In genomic region chr1:25116832-25117231, GRCh38 we compare ENCODE assay signal across 24 cellular contexts.
"Had no signal": no experiment of that assay in that cellular context is flagged by ENCODE, and none has a peak within 500 bp of the region (broad histone marks: within the 10 kb centered on the region; RNA-seq: fewer than 3 reads in every experiment).

No MANE protein-coding gene starts in this region.

- ATAC-seq: effector memory CD8-positive, alpha-beta T cell; gastrocnemius medialis; gastroesophageal sphincter; heart left ventricle; heart right ventricle had no signal

- H3K36me3 ChIP-seq: colonic mucosa, esophagus muscularis mucosa, esophagus squamous epithelium, gastrocnemius medialis, gastroesophageal sphincter, heart left ventricle, heart right ventricle had no signal

- H3K27me3 ChIP-seq: colonic mucosa had no signal

- DNase-seq: cortex of kidney; dorsolateral prefrontal cortex; effector CD4-positive, alpha-beta T cell; effector CD8-positive, alpha-beta T cell; effector memory CD4-positive, alpha-beta T cell; effector memory CD8-positive, alpha-beta T cell; esophagus squamous epithelium; foreskin fibroblast; foreskin melanocyte; gastrocnemius medialis; glutamatergic neuron; head of caudate nucleus; heart left ventricle; heart right ventricle had no signal

- H3K4me1 ChIP-seq: colonic mucosa, esophagus muscularis mucosa, esophagus squamous epithelium, foreskin keratinocyte, gastrocnemius medialis, gastroesophageal sphincter, heart left ventricle had no signal

- FAIRE-seq: colon, endometrium, endothelial cell of umbilical vein, frontal cortex had no signal

- H3K4me3 ChIP-seq: colonic mucosa, coronary artery, dorsolateral prefrontal cortex, esophagus muscularis mucosa, esophagus squamous epithelium, gastrocnemius medialis, gastroesophageal sphincter, heart left ventricle, heart right ventricle had no signal

- H3K9me3 ChIP-seq: colonic mucosa, esophagus squamous epithelium, gastrocnemius medialis had no signal

- H3K27ac ChIP-seq: colonic mucosa, coronary artery, dorsolateral prefrontal cortex, epithelial cell of prostate, esophagus muscularis mucosa, esophagus squamous epithelium, foreskin keratinocyte, gastrocnemius medialis, gastroesophageal sphincter, heart left ventricle, heart right ventricle had no signal
